Comparison of ENCODE assay signal across 14 cellular contexts in genomic region chr13:33235078-33235477, GRCh38. TPM values are rescaled to one million over a fixed set of nuclear protein-coding genes. Genes with fewer than 3 reads are reported as not detected.
DNase-seq lines count a peak whose midpoint lies in the region; ATAC-seq and TF ChIP-seq lines count a peak whose summit lies in the region.
"Had no signal": no experiment of that assay in that cellular context is flagged by ENCODE, and none has a peak within 500 bp of the region (broad histone marks: within the 10 kb centered on the region; RNA-seq: fewer than 3 reads in every experiment).

No MANE protein-coding gene starts in this region.

- no peaks in the 10 kb centered on the region for H3K9me2 ChIP-seq in GM23248 (ENCODE audit: insufficient read depth)

- no peak overlapping the region for H3K9ac ChIP-seq in GM23248

- H4K20me1 ChIP-seq in GM23248 (ENCODE audit: insufficient read depth), result no peaks in the 10 kb centered on the region

- in situ Hi-C loops in GM23248 (cut with MboI), result no loop called here

- intact Hi-C loops in body of pancreas (cut with DNase I) (no loop called here), heart right ventricle (cut with DNase I) (loop anchor here in 4 of 10 donors (5.0 to 10.0 kb wide), 5 partner anchors 50 to 490 kb away; partner anchors contain the start of gene STARD13 (in 2 of the 4)), sciatic nerve (cut with DNase I) (no loop called here)

- no peak for TF ChIP-seq CTCF in body of pancreas (IDR thresholded peaks at IDR 0.05)
- no peak for TF ChIP-seq CTCF in heart right ventricle (IDR thresholded peaks at IDR 0.05)

- H3F3A ChIP-seq in GM23248 (ENCODE audit: insufficient read depth), result peaks cover 72% of the 10 kb centered on the region

- peak; percentile 39 for DNase-seq in GM23248
- DNase-seq in body of pancreas, result peak in 1 of 4 donors; percentile 44
- no peak for DNase-seq in heart right ventricle
- DNase-seq in sciatic nerve (ENCODE audit: low spot score), result no peak
- DNase-seq in activated CD4-positive, alpha-beta T cell treated with anti-CD3 and anti-CD28 coated beads for 4 hours, result no peak
- no peak for DNase-seq in NCI-H524 (lab: John Stamatoyannopoulos, UW)
- DNase-seq in NCI-H2227 treated with DMSO at 0.1 percent for 48 hours (lab: John Stamatoyannopoulos, UW), result no peak
- DNase-seq: activated CD8-positive, alpha-beta memory T cell treated with anti-CD3 and anti-CD28 coated beads, Interleukin-2, amount 10 ng/mL, durations not matched to agents 7 days and 5 days; NCI-H2107; T-helper 9 cell had no signal

- no peaks in the 10 kb centered on the region for H3K27me3 ChIP-seq in GM23248 (replicated peaks; ENCODE audit: insufficient read depth)
- no peaks in the 10 kb centered on the region for H3K27me3 ChIP-seq in body of pancreas
- H3K27me3 ChIP-seq in heart right ventricle, result no peaks in the 10 kb centered on the region

- H3K4me2 ChIP-seq in GM23248 (ENCODE audit: unreplicated experiment), result peak overlapping the region; percentile 53

- peaks cover 12% of the 10 kb centered on the region for H3K36me3 ChIP-seq in GM23248 (ENCODE audit: low read depth)
- no peaks in the 10 kb centered on the region for H3K36me3 ChIP-seq in body of pancreas (replicated peaks in 1 of 2; ENCODE audit: insufficient read depth in 1 of 2, low read depth in 2 of 2)
- peaks cover 0 to 17% (median 0%) of the 10 kb centered on the region in 9 donors for H3K36me3 ChIP-seq in heart right ventricle
- H3K36me3 ChIP-seq: HAP-1 had no signal

- H3K27ac ChIP-seq in GM23248 (peak overlapping the region; percentile 58), body of pancreas (peak overlapping the region in 3 of 4 donors; percentile 56 to 73 (median 68)), heart right ventricle (peak overlapping the region in 9 of 10 donors; percentile 1 to 64 (median 44))

- peak; percentile 74 for ATAC-seq in body of pancreas
- ATAC-seq in heart right ventricle, result peak in 6 of 8 donors; percentile 32 to 61 (median 49)
- peak; percentile 43 for ATAC-seq in sciatic nerve
- no peak for ATAC-seq in GM21717 (IDR thresholded peaks at IDR 0.05; ENCODE audit: unreplicated experiment)
- ATAC-seq: activated CD8-positive, alpha-beta memory T cell treated with anti-CD3 and anti-CD28 coated beads, Interleukin-2, amount 10 ng/mL, durations not matched to agents 7 days and 5 days; esophagus mucosa; K562 had no signal

- peaks cover 75% of the 10 kb centered on the region for H3K79me2 ChIP-seq in GM23248 (ENCODE audit: insufficient read depth)

- no peak overlapping the region for H2AFZ ChIP-seq in GM23248

- no peak for TF ChIP-seq POLR2A in body of pancreas (IDR thresholded peaks at IDR 0.05)

- H3K4me1 ChIP-seq in GM23248 (ENCODE audit: insufficient read depth) (peaks cover 52% of the 10 kb centered on the region), body of pancreas (peaks cover 27% of the 10 kb centered on the region), heart right ventricle (peaks cover 2 to 56% (median 40%) of the 10 kb centered on the region in 9 donors)

- H3K9me3 ChIP-seq in GM23248 (ENCODE audit: low read depth) (no peaks in the 10 kb centered on the region), body of pancreas (peaks cover 0 to 2% (median 0%) of the 10 kb centered on the region in 3 donors), heart right ventricle (peaks cover 0 to 14% (median 2%) of the 10 kb centered on the region in 11 donors)
- H3K9me3 ChIP-seq: HAP-1 had no signal

- H3K4me3 ChIP-seq in GM23248 (no peak overlapping the region), body of pancreas (no peak overlapping the region), heart right ventricle (no peak overlapping the region)
- H3K4me3 ChIP-seq: HAP-1, K562 had no signal

RNA-seq across cellular contexts. Expression of gene STARD13, which starts 50.5 kb away (rescaled TPM):
- total RNA-seq in GM23248 (2014; rRNA removed; shearing (Covaris generic)), result 13.4 and 16.6 TPM in 2 replicates
- polyA plus RNA-seq in GM23248 (2016; fragmentation: Nextera tagmentation; extraction: Ambion mirVana) (13.2 and 13.8 TPM in 2 replicates), heart right ventricle (10 to 100 TPM in 1 of 2 donors, 1 to 10 TPM in 1; 7.1 to 15.2 TPM)
- total RNA-seq in body of pancreas (10 to 100 TPM; 18.9 to 29.7 TPM), heart right ventricle (10 to 100 TPM; 18.2 to 38.3 (median 28.5) TPM), sciatic nerve (151 TPM)
- polyA plus RNA-seq: K562 had no signal
